In the genomic region with DNA sequence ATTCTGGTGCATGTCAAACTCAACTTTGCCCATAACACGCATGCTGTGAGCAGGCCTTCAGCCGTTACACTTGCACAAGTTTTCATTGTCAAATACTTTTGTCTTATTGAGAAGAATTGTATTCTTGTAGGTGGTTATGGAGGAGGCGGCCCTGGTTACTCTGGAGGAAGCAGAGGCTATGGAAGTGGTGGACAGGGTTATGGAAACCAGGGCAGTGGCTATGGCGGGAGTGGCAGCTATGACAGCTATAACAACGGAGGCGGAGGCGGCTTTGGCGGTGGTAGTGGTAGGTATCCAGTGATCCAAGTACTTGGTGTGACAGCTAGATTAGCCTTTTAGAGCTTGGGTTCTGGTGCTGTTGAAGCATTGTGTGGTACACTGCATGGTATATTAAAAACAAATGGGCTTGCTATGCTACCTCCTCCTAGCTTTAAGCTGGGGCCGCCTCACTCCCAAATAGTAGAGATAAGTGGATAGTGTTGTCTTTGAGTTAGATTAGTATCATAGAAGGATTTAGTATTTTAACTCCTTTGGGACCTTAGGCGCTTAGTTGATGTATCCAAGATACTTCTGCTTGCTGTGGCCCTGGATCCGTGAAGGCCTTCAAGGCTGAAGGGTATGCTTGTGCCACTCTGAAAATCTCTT, we compare ENCODE assay signal across 10 cellular contexts. TPM values are rescaled to one million over a fixed set of nuclear protein-coding genes. Genes with fewer than 3 reads are reported as not detected.
DNase-seq lines count a peak whose midpoint lies in the region; ATAC-seq and TF ChIP-seq lines count a peak whose summit lies in the region.
"Had no signal": no experiment of that assay in that cellular context is flagged by ENCODE, and none has a peak within 500 bp of the region (broad histone marks: within the 10 kb centered on the region; RNA-seq: fewer than 3 reads in every experiment).

No MANE protein-coding gene starts in this region.

- H2AFZ ChIP-seq in GM23338 = no peak overlapping the region
- H2AFZ ChIP-seq in mesenchymal stem cell (ENCODE audit: low read depth, low read length) = no peak overlapping the region

- H3K27me3 Mint-ChIP-seq in GM23338 (ENCODE audit: insufficient read depth, low read depth, poor library complexity) = peaks cover 17% of the 10 kb centered on the region

- H3K36me3 ChIP-seq in GM23338 (ENCODE audit: insufficient read depth) = peaks cover 49% of the 10 kb centered on the region
- peaks cover 68% of the 10 kb centered on the region for H3K36me3 ChIP-seq in adipocyte (ENCODE audit: control insufficient read depth, insufficient read depth, low read length, severe bottlenecking)
- peaks cover 14 to 69% of the 10 kb centered on the region in 2 experiments for H3K36me3 ChIP-seq in mesenchymal stem cell (ENCODE audit: control insufficient read depth in 1 of 2, insufficient read depth in 2 of 2, low read depth in 1 of 2, low read length in 2 of 2)
- H3K36me3 ChIP-seq in uterus = no peaks in the 10 kb centered on the region
- H3K36me3 ChIP-seq: ovary had no signal

- H3K27ac ChIP-seq in 22Rv1 = peak overlapping the region; percentile 95
- H3K27ac ChIP-seq in GM23338 (ENCODE audit: low read depth) = peak overlapping the region; percentile 97
- no peak overlapping the region for H3K27ac ChIP-seq in mesenchymal stem cell (ENCODE audit: low read length, poor library complexity, severe bottlenecking)
- H3K27ac ChIP-seq in uterus = peak overlapping the region in 1 of 2 donors; percentile 98
- H3K27ac ChIP-seq: ovary had no signal

- DNase-seq in GM23338 (ENCODE audit: low spot score) = no peak
- DNase-seq in adipocyte (ENCODE audit: low read depth) = no peak
- no peak for DNase-seq in mesenchymal stem cell
- DNase-seq in kidney tubule cell (ENCODE audit: low spot score) = no peak
- no peak for DNase-seq in uterus
- DNase-seq in NCI-H187 treated with DMSO at 0.1 percent for 48 hours (lab: John Stamatoyannopoulos, UW) = no peak
- DNase-seq: ovary had no signal

- ATAC-seq in GM23338 (no peak), GM21526 (IDR thresholded peaks at IDR 0.05; ENCODE audit: low FRiP score, unreplicated experiment) (no peak)

- peaks cover 39% of the 10 kb centered on the region for H3K4me1 Mint-ChIP-seq in GM23338

- no peak overlapping the region for H2BK15ac ChIP-seq in mesenchymal stem cell (ENCODE audit: low read depth, poor library complexity, severe bottlenecking)

- H4K8ac ChIP-seq in mesenchymal stem cell (ENCODE audit: low read length) = no peak overlapping the region

- no peaks in the 10 kb centered on the region for H3K27me3 ChIP-seq in GM23338 (ENCODE audit: insufficient read depth)
- no peaks in the 10 kb centered on the region for H3K27me3 ChIP-seq in adipocyte (replicated peaks; ENCODE audit: control insufficient read depth, insufficient read depth, low read length)
- no peaks in the 10 kb centered on the region for H3K27me3 ChIP-seq in mesenchymal stem cell (ENCODE audit: control insufficient read depth in 1 of 2, insufficient read depth in 1 of 2, low read length in 2 of 2)
- no peaks in the 10 kb centered on the region for H3K27me3 ChIP-seq in uterus
- H3K27me3 ChIP-seq: ovary had no signal

- no peaks in the 10 kb centered on the region for H3K79me1 ChIP-seq in mesenchymal stem cell (replicated peaks; ENCODE audit: low read length, poor library complexity, severe bottlenecking)

- H3K9me3 Mint-ChIP-seq in GM23338 = peaks cover 7% of the 10 kb centered on the region; the same call in 1 of the 3 replicates
- H3K9me3 Mint-ChIP-seq: activated T-helper 1 cell treated with anti-CD3 and anti-CD28 coated beads, Interleukin-12 subunit alpha, Interleukin-12 subunit beta, Interleukin-2, Interleukin-4 antibody, amounts not matched to agents 30 ng/mL and 10 ng/mL and 1 ng/mL, durations not matched to agents 14 hours and 24 hours and 36 hours had no signal

- peak overlapping the region; percentile 100 for H3K9ac ChIP-seq in adipocyte (ENCODE audit: low read length)
- peak overlapping the region; percentile 95 for H3K9ac ChIP-seq in mesenchymal stem cell (ENCODE audit: low read length)

- peaks cover 29% of the 10 kb centered on the region for H3K4me1 ChIP-seq in GM23338 (ENCODE audit: insufficient read depth)
- peaks cover 51% of the 10 kb centered on the region for H3K4me1 ChIP-seq in adipocyte (ENCODE audit: control insufficient read depth, insufficient read depth, low read length)
- H3K4me1 ChIP-seq in mesenchymal stem cell (ENCODE audit: control insufficient read depth, insufficient read depth, low read depth, low read length) = peaks cover 4% of the 10 kb centered on the region
- H3K4me1 ChIP-seq in uterus = peaks cover 14 to 22% of the 10 kb centered on the region in 2 donors

- H4K20me1 ChIP-seq in GM23338 (replicated peaks; ENCODE audit: insufficient read depth) = peaks cover 43% of the 10 kb centered on the region; the same call in 1 of the 2 replicates

- H2BK5ac ChIP-seq in mesenchymal stem cell (ENCODE audit: low read depth, low read length, poor library complexity, severe bottlenecking) = no peak overlapping the region

- peak overlapping the region in 1 of 2 experiments; percentile 9 for H3K14ac ChIP-seq in mesenchymal stem cell (ENCODE audit: low read length in 2 of 2)

- H4K91ac ChIP-seq in mesenchymal stem cell (ENCODE audit: low read length) = no peak overlapping the region

- no peak overlapping the region for H3K4me3 Mint-ChIP-seq in GM23338
- H3K4me3 Mint-ChIP-seq: activated T-helper 1 cell treated with anti-CD3 and anti-CD28 coated beads, Interleukin-12 subunit alpha, Interleukin-12 subunit beta, Interleukin-2, Interleukin-4 antibody, amounts not matched to agents 30 ng/mL and 10 ng/mL and 1 ng/mL, durations not matched to agents 14 hours and 24 hours and 36 hours had no signal

- H3K4ac ChIP-seq in mesenchymal stem cell (ENCODE audit: low read depth in 1 of 2, low read length in 2 of 2) = no peak overlapping the region

- H2BK12ac ChIP-seq in mesenchymal stem cell (ENCODE audit: low read length in 2 of 2) = no peak overlapping the region

- no peak overlapping the region for H3K18ac ChIP-seq in mesenchymal stem cell (ENCODE audit: low read depth in 1 of 2, low read length in 2 of 2)

- TF ChIP-seq CTCF in 22Rv1 (IDR thresholded peaks at IDR 0.05) (no peak), GM23338 (conservative IDR thresholded peaks at IDR 0.05; ENCODE audit: low read depth in 2 of 2) (no peak), uterus (IDR thresholded peaks at IDR 0.05) (no peak)

- H3K4me3 ChIP-seq in GM23338 = peak overlapping the region; percentile 94
- H3K4me3 ChIP-seq in adipocyte (ENCODE audit: low read length) = peak overlapping the region; percentile 96
- peak overlapping the region; percentile 23 to 88 for H3K4me3 ChIP-seq in mesenchymal stem cell (ENCODE audit: insufficient read depth in 1 of 2, low read depth in 1 of 2, low read length in 2 of 2)
- no peak overlapping the region for H3K4me3 ChIP-seq in uterus
- H3K4me3 ChIP-seq: ovary had no signal

- no peak overlapping the region for H2AK5ac ChIP-seq in mesenchymal stem cell (ENCODE audit: low read length, severe bottlenecking)

- peaks cover 56% of the 10 kb centered on the region for H3F3A ChIP-seq in GM23338 (replicated peaks; ENCODE audit: low read depth)

- no peaks in the 10 kb centered on the region; the same call in 1 of the 3 replicates for H3K36me3 Mint-ChIP-seq in GM23338 (ENCODE audit: low read depth)

- no peaks in the 10 kb centered on the region for H3K9me2 ChIP-seq in GM23338 (ENCODE audit: insufficient read depth)

- H2BK120ac ChIP-seq in mesenchymal stem cell (ENCODE audit: low read depth, low read length) = no peak overlapping the region

- H3K4me2 ChIP-seq in GM23338 (peak overlapping the region; percentile 95), mesenchymal stem cell (ENCODE audit: low read length, poor library complexity, severe bottlenecking) (peak overlapping the region; percentile 66)

- peaks cover 59% of the 10 kb centered on the region for H3K79me2 ChIP-seq in GM23338 (replicated peaks; ENCODE audit: insufficient read depth)

- WGBS in mesenchymal stem cell = 58% methylated on average over 11 of the region's 11 CpGs

- TF ChIP-seq POLR2A in uterus (IDR thresholded peaks at IDR 0.05) = no peak

- peak overlapping the region; percentile 45; the same call in 1 of the 2 replicates for H3K27ac Mint-ChIP-seq in GM23338
- H3K27ac Mint-ChIP-seq: activated T-helper 1 cell treated with anti-CD3 and anti-CD28 coated beads, Interleukin-12 subunit alpha, Interleukin-12 subunit beta, Interleukin-2, Interleukin-4 antibody, amounts not matched to agents 30 ng/mL and 10 ng/mL and 1 ng/mL, durations not matched to agents 14 hours and 24 hours and 36 hours had no signal

- H3K9me3 ChIP-seq in adipocyte (ENCODE audit: control insufficient read depth, low read length) = no peaks in the 10 kb centered on the region
- H3K9me3 ChIP-seq in mesenchymal stem cell (ENCODE audit: control insufficient read depth, low read length) = no peaks in the 10 kb centered on the region
- no peaks in the 10 kb centered on the region for H3K9me3 ChIP-seq in uterus
- H3K9me3 ChIP-seq: ovary had no signal

- H3K23ac ChIP-seq in mesenchymal stem cell (ENCODE audit: low read length in 2 of 2) = no peak overlapping the region

- intact Hi-C loops in uterus (cut with DNase I; ENCODE audit: low total_unique reads) = no loop called here

TF ChIP-seq in GM23338, 12 proteins besides CTCF, POLR2A, EP300 and RAD21 (continues in another document):
- TF ChIP-seq EZH2 (IDR thresholded peaks at IDR 0.05; ENCODE audit: low read depth, unreplicated experiment) = no peak

RNA-seq across cellular contexts. Expression of a gene that starts 2.5 kb away (rescaled TPM):
- total RNA-seq in GM23338 (2014; rRNA removed; shearing (Covaris generic)) = 1,104 and 1,281 TPM in 2 replicates
- polyA plus RNA-seq in GM23338 (2016; fragmentation: Nextera tagmentation; extraction: Ambion mirVana) = 2,363 and 2,576 TPM in 2 replicates
- polyA plus RNA-seq in mesenchymal stem cell (2013, experiment 1 of 2) = 983 TPM
- polyA plus RNA-seq in mesenchymal stem cell (2013, experiment 2 of 2) = 943 TPM
- 1,000 to 10,000 TPM in 2 of 4 donors, 100 to 1,000 TPM in 2; 245 to 1,238 (median 796) TPM for total RNA-seq in uterus

RNA-seq across cellular contexts. Expression of a gene that starts 3.1 kb away (rescaled TPM):
- 193 and 212 TPM in 2 replicates for total RNA-seq in GM23338 (2014; rRNA removed; shearing (Covaris generic))
- 152 and 175 TPM in 2 replicates for polyA plus RNA-seq in GM23338 (2016; fragmentation: Nextera tagmentation; extraction: Ambion mirVana)
- 34.7 TPM for polyA plus RNA-seq in mesenchymal stem cell (2013, experiment 1 of 2)
- polyA plus RNA-seq in mesenchymal stem cell (2013, experiment 2 of 2) = 34.1 TPM
- total RNA-seq in uterus = 100 to 1,000 TPM in 1 of 4 donors, 10 to 100 TPM in 3; 20.5 to 133 (median 50.1) TPM

RNA-seq across cellular contexts. Expression of a gene that starts 17.7 kb away (rescaled TPM):
- total RNA-seq in GM23338 (2014; rRNA removed; shearing (Covaris generic)) = 0.27 and 1.3 TPM in 2 replicates
- 1.8 and 3.0 TPM in 2 replicates for polyA plus RNA-seq in GM23338 (2016; fragmentation: Nextera tagmentation; extraction: Ambion mirVana)
- polyA plus RNA-seq in mesenchymal stem cell (2013, experiment 1 of 2) = 0.12 TPM
- 0.10 TPM for polyA plus RNA-seq in mesenchymal stem cell (2013, experiment 2 of 2)
- total RNA-seq in uterus = 1 to 10 TPM in 1 of 4 donors, under 1 TPM in 1, not detected in 2; 0.40 to 1.2 TPM
- total RNA-seq: activated T-helper 1 cell treated with anti-CD3 and anti-CD28 coated beads, Interleukin-12 subunit alpha, Interleukin-12 subunit beta, Interleukin-2, Interleukin-4 antibody, amounts not matched to agents 30 ng/mL and 10 ng/mL and 1 ng/mL, durations not matched to agents 14 hours and 24 hours and 36 hours had no signal

RNA-seq across cellular contexts. Expression of a gene that starts 41.9 kb away (rescaled TPM):
- 72.5 and 91.2 TPM in 2 replicates for total RNA-seq in GM23338 (2014; rRNA removed; shearing (Covaris generic))
- polyA plus RNA-seq in GM23338 (2016; fragmentation: Nextera tagmentation; extraction: Ambion mirVana) = 72.7 and 79.9 TPM in 2 replicates
- 182 TPM for polyA plus RNA-seq in mesenchymal stem cell (2013, experiment 1 of 2)
- 182 TPM for polyA plus RNA-seq in mesenchymal stem cell (2013, experiment 2 of 2)
- 100 to 1,000 TPM in 3 of 4 donors, 10 to 100 TPM in 1; 32.3 to 141 (median 120) TPM for total RNA-seq in uterus

Comparison
In these comparisons a context has a peak if more than half of its experiments do, and no peak if none do; other contexts are left out.
1. H3K4me3 ChIP-seq: peak in GM23338 (single experiment), adipocyte (single experiment) and mesenchymal stem cell (2 of 2); none in uterus (0 of 2).